In the genomic region with DNA sequence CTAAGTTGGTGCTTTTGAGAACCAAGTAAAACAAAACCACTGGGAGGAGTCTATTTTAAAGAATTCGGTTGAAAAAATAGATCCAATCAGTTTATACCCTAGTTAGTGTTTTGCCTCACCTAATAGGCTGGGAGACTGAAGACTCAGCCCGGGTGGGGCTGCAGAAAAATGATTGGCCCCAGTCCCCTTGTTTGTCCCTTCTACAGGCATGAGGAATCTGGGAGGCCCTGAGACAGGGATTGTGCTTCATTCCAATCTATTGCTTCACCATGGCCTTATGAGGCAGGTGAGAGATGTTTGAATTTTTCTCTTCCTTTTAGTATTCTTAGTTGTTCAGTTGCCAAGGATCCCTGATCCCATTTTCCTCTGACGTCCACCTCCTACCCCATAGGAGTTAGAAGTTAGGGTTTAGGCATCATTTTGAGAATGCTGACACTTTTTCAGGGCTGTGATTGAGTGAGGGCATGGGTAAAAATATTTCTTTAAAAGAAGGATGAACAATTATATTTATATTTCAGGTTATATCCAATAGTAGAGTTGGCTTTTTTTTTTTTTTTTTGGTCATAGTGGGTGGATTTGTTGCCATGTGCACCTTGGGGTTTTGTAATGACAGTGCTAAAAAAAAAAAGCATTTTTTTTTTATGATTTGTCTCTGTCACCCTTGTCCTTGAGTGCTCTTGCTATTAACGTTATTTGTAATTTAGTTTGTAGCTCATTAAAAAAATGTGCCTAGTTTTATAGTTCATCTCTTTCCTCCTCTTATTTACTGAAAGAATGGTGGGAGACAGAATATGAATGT, we compare ENCODE assay signal across 9 cellular contexts. TPM values are rescaled to one million over a fixed set of nuclear protein-coding genes. Genes with fewer than 3 reads are reported as not detected.
DNase-seq lines count a peak whose midpoint lies in the region; ATAC-seq, FAIRE-seq and TF ChIP-seq lines count a peak whose summit lies in the region.
"Had no signal": no experiment of that assay in that cellular context is flagged by ENCODE, and none has a peak within 500 bp of the region (broad histone marks: within the 10 kb centered on the region; RNA-seq: fewer than 3 reads in every experiment).

No MANE protein-coding gene starts in this region.

- no peaks in the 10 kb centered on the region for H3K9me3 ChIP-seq in HUES64 (ENCODE audit: insufficient read depth, low read depth, low read length)
- no peaks in the 10 kb centered on the region for H3K9me3 ChIP-seq in mucosa of rectum (ENCODE audit: control insufficient read depth in 2 of 2, low read length in 2 of 2)

- H3K27ac Mint-ChIP-seq in mesothelial cell of epicardium, result no peak overlapping the region

- TF ChIP-seq CTCF in bronchial epithelial cell (IDR thresholded peaks at IDR 0.05; ENCODE audit: insufficient read depth, low read length, severe bottlenecking) (no peak), mesothelial cell of epicardium (IDR thresholded peaks at IDR 0.05; ENCODE audit: unreplicated experiment) (no peak)

- peak; percentile 65 for DNase-seq in AG20443 (ENCODE audit: low spot score)
- peak; percentile 84 for DNase-seq in bronchial epithelial cell (ENCODE audit: low read depth)
- DNase-seq in mesothelial cell of epicardium (ENCODE audit: low spot score in 2 of 2, unreplicated experiment in 2 of 2), result no peak
- no peak for DNase-seq in mucosa of gallbladder (ENCODE audit: low spot score)
- DNase-seq: activated CD4-positive, alpha-beta T cell treated with anti-CD3 and anti-CD28 coated beads, Interleukin-2, amount 50 U/mL, for 4 hours had no signal

- peak overlapping the region; percentile 56 for H3K4me3 ChIP-seq in HUES64 (ENCODE audit: low read length)
- H3K4me3 ChIP-seq in bronchial epithelial cell (ENCODE audit: low read depth, low read length), result peak overlapping the region; percentile 47
- H3K4me3 ChIP-seq in mucosa of rectum (ENCODE audit: low read length in 2 of 2), result peak overlapping the region; percentile 78 to 88

- ATAC-seq in HG02870 (IDR thresholded peaks at IDR 0.05; ENCODE audit: unreplicated experiment) (no peak), HG03354 (IDR thresholded peaks at IDR 0.05; ENCODE audit: poor library complexity, severe bottlenecking, unreplicated experiment) (no peak)

- H3K27me3 ChIP-seq in HUES64 (ENCODE audit: insufficient read depth, low read length) (no peaks in the 10 kb centered on the region), bronchial epithelial cell (ENCODE audit: control insufficient read depth, insufficient read depth, low read length) (no peaks in the 10 kb centered on the region), mucosa of rectum (ENCODE audit: control insufficient read depth in 2 of 2, insufficient read depth in 2 of 2, low read length in 2 of 2) (no peaks in the 10 kb centered on the region)

- H3K9ac ChIP-seq in HUES64 (ENCODE audit: low read depth, low read length), result no peak overlapping the region
- H3K9ac ChIP-seq in mucosa of rectum (ENCODE audit: low read depth in 1 of 2, low read length in 2 of 2), result peak overlapping the region; percentile 78 to 95

- H3K4me1 Mint-ChIP-seq in mesothelial cell of epicardium, result peaks cover 18% of the 10 kb centered on the region

- peaks cover 3% of the 10 kb centered on the region for H3K36me3 Mint-ChIP-seq in mesothelial cell of epicardium

- H3K27me3 Mint-ChIP-seq in mesothelial cell of epicardium (ENCODE audit: low read depth), result no peaks in the 10 kb centered on the region

- H3K36me3 ChIP-seq in HUES64 (ENCODE audit: insufficient read depth, low read length) (peaks cover 48% of the 10 kb centered on the region), bronchial epithelial cell (ENCODE audit: control insufficient read depth, insufficient read depth, low read length) (no peaks in the 10 kb centered on the region), mucosa of rectum (ENCODE audit: control insufficient read depth in 2 of 2, insufficient read depth in 2 of 2, low read length in 2 of 2) (no peaks in the 10 kb centered on the region)

- H3K27ac ChIP-seq in HUES64 (ENCODE audit: low read depth, low read length) (peak overlapping the region; percentile 82; the same call in 1 of the 2 replicates), mucosa of rectum (ENCODE audit: low read depth in 2 of 2, low read length in 2 of 2) (peak overlapping the region; percentile 94 to 97)

- 69% methylated on average over 2 of the region's 4 CpGs for WGBS in HUES64

- peaks cover 6% of the 10 kb centered on the region; the same call in 1 of the 2 replicates for H3K4me1 ChIP-seq in HUES64 (ENCODE audit: insufficient read depth, low read length)
- peaks cover 27 to 38% of the 10 kb centered on the region in 2 donors for H3K4me1 ChIP-seq in mucosa of rectum (ENCODE audit: control insufficient read depth in 2 of 2, insufficient read depth in 2 of 2, low read length in 2 of 2)

- FAIRE-seq in bronchial epithelial cell (lab: Jason Lieb, UNC), result no peak

- no peak overlapping the region for H3K4me3 Mint-ChIP-seq in mesothelial cell of epicardium

- H3K9me3 Mint-ChIP-seq in mesothelial cell of epicardium, result no peaks in the 10 kb centered on the region

RNA-seq across cellular contexts. Expression of a gene that starts 1.6 kb away (rescaled TPM):
- polyA plus RNA-seq in HUES64 (2013, experiment 1 of 2), result 36.6 TPM
- 48.6 TPM for polyA plus RNA-seq in HUES64 (2013, experiment 2 of 2)
- total RNA-seq in bronchial epithelial cell, result 30.8 and 48.8 TPM in 2 replicates
- total RNA-seq in mesothelial cell of epicardium, result 99.3 to 104 TPM (median 101 TPM) in 3 replicates
- total RNA-seq in mucosa of gallbladder, result 182 TPM

RNA-seq across cellular contexts. Expression of a gene that starts 5.6 kb away (rescaled TPM):
- 39.9 TPM for polyA plus RNA-seq in HUES64 (2013, experiment 1 of 2)
- 40.8 TPM for polyA plus RNA-seq in HUES64 (2013, experiment 2 of 2)
- total RNA-seq in bronchial epithelial cell, result 5.2 and 6.8 TPM in 2 replicates
- total RNA-seq in mesothelial cell of epicardium, result 52.0 to 54.0 TPM (median 52.4 TPM) in 3 replicates
- 28.0 TPM for total RNA-seq in mucosa of gallbladder

RNA-seq across cellular contexts. Expression of a gene that starts 6.4 kb away (rescaled TPM):
- polyA plus RNA-seq in HUES64 (2013, experiment 1 of 2), result 71.3 TPM
- polyA plus RNA-seq in HUES64 (2013, experiment 2 of 2), result 92.8 TPM
- total RNA-seq in bronchial epithelial cell, result 1.8 and 2.6 TPM in 2 replicates
- total RNA-seq in mesothelial cell of epicardium, result 3.6 to 5.3 TPM (median 5.1 TPM) in 3 replicates
- total RNA-seq in mucosa of gallbladder, result 2.9 TPM

RNA-seq across cellular contexts. Expression of a gene that starts 24.8 kb away (rescaled TPM):
- polyA plus RNA-seq in HUES64 (2013, experiment 1 of 2), result 15.2 TPM
- polyA plus RNA-seq in HUES64 (2013, experiment 2 of 2), result 16.0 TPM
- total RNA-seq in bronchial epithelial cell (2.1 and 3.6 TPM in 2 replicates), mesothelial cell of epicardium (37.1 to 38.9 TPM (median 38.1 TPM) in 3 replicates), mucosa of gallbladder (49.0 TPM)

RNA-seq across cellular contexts. Expression of a gene that starts 41.3 kb away (rescaled TPM):
- 7.5 TPM for polyA plus RNA-seq in HUES64 (2013, experiment 1 of 2)
- polyA plus RNA-seq in HUES64 (2013, experiment 2 of 2), result 18.6 TPM
- total RNA-seq in bronchial epithelial cell, result 81.9 and 88.5 TPM in 2 replicates
- 29.7 to 42.2 TPM (median 33.5 TPM) in 3 replicates for total RNA-seq in mesothelial cell of epicardium
- 50.5 TPM for total RNA-seq in mucosa of gallbladder

Comparison
In these comparisons a context has a peak if more than half of its experiments do, and no peak if none do; other contexts are left out.
1. DNase-seq: peak in AG20443 (single experiment) and bronchial epithelial cell (single experiment); none in mesothelial cell of epicardium (0 of 2) and mucosa of gallbladder (single experiment).
2. Peak in every context shown above with its lines, with median percentiles within 50 percentile points of each other: H3K4me3 ChIP-seq.